Comparison of ENCODE assay signal across 10 cellular contexts in genomic region chr1:41367102-41367537, GRCh38. TPM values are rescaled to one million over a fixed set of nuclear protein-coding genes. Genes with fewer than 3 reads are reported as not detected.
A peak's percentile ranks its signal among the peaks of the same experiment; 100 is the strongest.
DNase-seq lines count a peak whose midpoint lies in the region; ATAC-seq and TF ChIP-seq lines count a peak whose summit lies in the region.
"Had no signal": no experiment of that assay in that cellular context is flagged by ENCODE, and none has a peak within 500 bp of the region (broad histone marks: within the 10 kb centered on the region; RNA-seq: fewer than 3 reads in every experiment).

No MANE protein-coding gene starts in this region.

- peak overlapping the region in 1 of 4 donors; percentile 65 for H3K27ac ChIP-seq in esophagus muscularis mucosa (replicated peaks in 1 of 4)
- no peak overlapping the region for H3K27ac ChIP-seq in psoas muscle

- intact Hi-C loops in esophagus muscularis mucosa (cut with DNase I) (no loop called here), psoas muscle (cut with DNase I) (no loop called here)

- H3K4me3 ChIP-seq in esophagus muscularis mucosa (peak overlapping the region; percentile 53 to 62 (median 56)), psoas muscle (peak overlapping the region; percentile 67)

- H3K36me3 ChIP-seq in esophagus muscularis mucosa, result no peaks in the 10 kb centered on the region
- H3K36me3 ChIP-seq in psoas muscle (ENCODE audit: insufficient read depth in 1 of 2, low read depth in 1 of 2), result no peaks in the 10 kb centered on the region

- DNase-seq in NCI-H2171 treated with DMSO at 0.1 percent for 48 hours (lab: John Stamatoyannopoulos, UW) (peak; percentile 54), NCI-H2171 (lab: John Stamatoyannopoulos, UW) (no peak), NCI-H748 treated with DMSO at 0.1 percent for 48 hours (lab: John Stamatoyannopoulos, UW) (peak; percentile 91), esophagus muscularis mucosa (ENCODE audit: extremely low spot score) (no peak), psoas muscle (no peak)
- no peak for DNase-seq in stimulated activated naive CD8-positive, alpha-beta T cell treated with anti-CD3 and anti-CD28 coated beads, Interleukin-15, Interleukin-2, amounts not matched to agents 100 U/mL and 50 U/mL, for 24 hours
- no peak for DNase-seq in stimulated activated CD4-positive, alpha-beta T cell treated with anti-CD3 and anti-CD28 coated beads, Interleukin-4, amount 100 ng/mL, for 1 hour
- DNase-seq: kidney glomerular epithelial cell had no signal

- H3K27me3 ChIP-seq in esophagus muscularis mucosa (peaks cover 0 to 21% (median 0%) of the 10 kb centered on the region in 4 donors), psoas muscle (ENCODE audit: insufficient read depth in 3 of 3, low read length in 2 of 3) (no peaks in the 10 kb centered on the region)

- TF ChIP-seq POLR2A in esophagus muscularis mucosa (IDR thresholded peaks at IDR 0.05; ENCODE audit: low read depth), result no peak

- no peak for TF ChIP-seq EP300 in esophagus muscularis mucosa (IDR thresholded peaks at IDR 0.05)

- TF ChIP-seq CTCF in esophagus muscularis mucosa (IDR thresholded peaks at IDR 0.05) (no peak), psoas muscle (IDR thresholded peaks at IDR 0.05) (no peak)

- ATAC-seq in psoas muscle (no peak), HG02623 (IDR thresholded peaks at IDR 0.05; ENCODE audit: unreplicated experiment) (no peak)
- no peak for ATAC-seq in stimulated activated naive CD8-positive, alpha-beta T cell treated with anti-CD3 and anti-CD28 coated beads, Interleukin-15, Interleukin-2, amounts not matched to agents 100 U/mL and 50 U/mL, for 24 hours
- ATAC-seq: Right ventricle myocardium inferior had no signal

- H3K4me1 ChIP-seq in esophagus muscularis mucosa, result peaks cover 29 to 48% (median 41%) of the 10 kb centered on the region in 4 donors
- H3K4me1 ChIP-seq in psoas muscle, result peaks cover 49% of the 10 kb centered on the region

- H3K9me3 ChIP-seq in esophagus muscularis mucosa (no peaks in the 10 kb centered on the region), psoas muscle (no peaks in the 10 kb centered on the region)

- WGBS in esophagus muscularis mucosa, result 69% methylated on average over 6 of the region's 6 CpGs
- WGBS in psoas muscle, 3 donors, result 58 to 65% (median 60%) methylated on average over 6 of the region's 6 CpGs

RNA-seq across cellular contexts. Expression of gene FOXO6, which starts 5.9 kb away (rescaled TPM):
- 1 to 10 TPM in 1 of 4 donors, under 1 TPM in 3; 0.33 to 1.3 (median 0.53) TPM for total RNA-seq in esophagus muscularis mucosa
- total RNA-seq in psoas muscle, result 1 to 10 TPM in 3 of 4 donors, under 1 TPM in 1; 0.84 to 8.6 (median 3.3) TPM
- polyA plus RNA-seq in psoas muscle, result under 1 TPM; 0.42 to 0.88 (median 0.44) TPM

Comparison
In these comparisons a context has a peak if more than half of its experiments do, and no peak if none do; other contexts are left out.
1. DNase-seq: peak in NCI-H2171 treated with DMSO at 0.1 percent for 48 hours (single experiment) and NCI-H748 treated with DMSO at 0.1 percent for 48 hours (single experiment); none in NCI-H2171 (single experiment), esophagus muscularis mucosa (single experiment), psoas muscle (0 of 2), stimulated activated naive CD8-positive, alpha-beta T cell treated with anti-CD3 and anti-CD28 coated beads, Interleukin-15, Interleukin-2, amounts not matched to agents 100 U/mL and 50 U/mL, for 24 hours (single experiment) and stimulated activated CD4-positive, alpha-beta T cell treated with anti-CD3 and anti-CD28 coated beads, Interleukin-4, amount 100 ng/mL, for 1 hour (single experiment).